Comparison of ENCODE assay signal across 8 cellular contexts in genomic region chr9:128420651-128421473, GRCh38. TPM values are rescaled to one million over a fixed set of nuclear protein-coding genes. Genes with fewer than 3 reads are reported as not detected.
DNase-seq lines count a peak whose midpoint lies in the region; TF ChIP-seq lines count a peak whose summit lies in the region.

A gene with protein sequence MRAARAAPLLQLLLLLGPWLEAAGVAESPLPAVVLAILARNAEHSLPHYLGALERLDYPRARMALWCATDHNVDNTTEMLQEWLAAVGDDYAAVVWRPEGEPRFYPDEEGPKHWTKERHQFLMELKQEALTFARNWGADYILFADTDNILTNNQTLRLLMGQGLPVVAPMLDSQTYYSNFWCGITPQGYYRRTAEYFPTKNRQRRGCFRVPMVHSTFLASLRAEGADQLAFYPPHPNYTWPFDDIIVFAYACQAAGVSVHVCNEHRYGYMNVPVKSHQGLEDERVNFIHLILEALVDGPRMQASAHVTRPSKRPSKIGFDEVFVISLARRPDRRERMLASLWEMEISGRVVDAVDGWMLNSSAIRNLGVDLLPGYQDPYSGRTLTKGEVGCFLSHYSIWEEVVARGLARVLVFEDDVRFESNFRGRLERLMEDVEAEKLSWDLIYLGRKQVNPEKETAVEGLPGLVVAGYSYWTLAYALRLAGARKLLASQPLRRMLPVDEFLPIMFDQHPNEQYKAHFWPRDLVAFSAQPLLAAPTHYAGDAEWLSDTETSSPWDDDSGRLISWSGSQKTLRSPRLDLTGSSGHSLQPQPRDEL (plus strand): TSS chr9:128420857. CDS start chr9:128420878, 21 bp downstream.

- peaks cover 11% of the 10 kb centered on the region; the same call in 1 of the 2 replicates for H3K36me3 ChIP-seq in GM23248 (ENCODE audit: low read depth)

- peaks cover 20% of the 10 kb centered on the region for H3K79me2 ChIP-seq in GM23248 (ENCODE audit: insufficient read depth)

- peak within 1 kb of the TSS; percentile 92 for H3K4me3 ChIP-seq in GM23248
- H3K4me3 ChIP-seq in LNCaP clone FGC (ENCODE audit: low read depth, low read length), result peak within 1 kb of the TSS; percentile 56

- H3K4me2 ChIP-seq in GM23248 (ENCODE audit: unreplicated experiment), result peak within 1 kb of the TSS; percentile 93

- H3F3A ChIP-seq in GM23248 (ENCODE audit: insufficient read depth), result no peaks in the 10 kb centered on the region

- H3K9ac ChIP-seq in GM23248, result peak within 1 kb of the TSS; percentile 96

- peaks cover 27% of the 10 kb centered on the region for H3K4me1 ChIP-seq in GM23248 (ENCODE audit: insufficient read depth)

- H3K9me2 ChIP-seq in GM23248 (ENCODE audit: insufficient read depth), result no peaks in the 10 kb centered on the region

- DNase-seq in GM10266 (ENCODE audit: extremely low spot score) (peak; percentile 94), GM23248 (peak; percentile 83), LNCaP clone FGC (ENCODE audit: low read depth) (no peak), lung microvascular endothelial cell (ENCODE audit: low read depth in 2 of 2) (peak; percentile 31 to 59), NCI-H1436 treated with DMSO at 0.1 percent for 48 hours (lab: John Stamatoyannopoulos, UW) (no peak)
- DNase-seq in activated CD4-positive, alpha-beta T cell treated with anti-CD3 and anti-CD28 coated beads, Interleukin-2, amount 50 U/mL, for 4 hours, result peak; percentile 25 to 28
- DNase-seq in effector CD8-positive, alpha-beta T cell (lab: John Stamatoyannopoulos, UW), result peak; percentile 39
- peak; percentile 24 to 34 for DNase-seq in stimulated activated CD8-positive, alpha-beta memory T cell treated with anti-CD3 and anti-CD28 coated beads, Interleukin-2, amount 100 ng/mL, for 1 hour (ENCODE audit: low read depth in 2 of 2)

- in situ Hi-C loops in GM23248 (cut with MboI), result no loop called here

- no peaks in the 10 kb centered on the region for H3K9me3 ChIP-seq in GM23248 (ENCODE audit: low read depth)

- H3K27ac ChIP-seq in GM23248, result peak within 1 kb of the TSS; percentile 86

- H2AFZ ChIP-seq in GM23248, result peak within 1 kb of the TSS; percentile 97

- WGBS in GM23248 (ENCODE audit: low coverage in 1 of 2, low lambda C conversion rate in 2 of 2, missing lambda C conversion rate in 2 of 2), 2 experiments, result 0 to 1% methylated on average over 46 to 49 of the region's 59 CpGs

- H4K20me1 ChIP-seq in GM23248 (ENCODE audit: insufficient read depth), result no peaks in the 10 kb centered on the region

- peaks cover 7% of the 10 kb centered on the region for H3K27me3 ChIP-seq in GM23248 (replicated peaks; ENCODE audit: insufficient read depth)

- TF ChIP-seq CTCF in GM10266 (IDR thresholded peaks at IDR 0.05; ENCODE audit: control insufficient read depth, insufficient read depth, low read depth, missing control alignments) (peak; percentile 0), LNCaP clone FGC (IDR thresholded peaks at IDR 0.05; ENCODE audit: control insufficient read depth, extremely low read depth, insufficient read depth) (no peak)

RNA-seq across cellular contexts. Expression of the gene that starts here (rescaled TPM):
- total RNA-seq in GM23248 (2014; rRNA removed; shearing (Covaris generic)), result 474 and 525 TPM in 2 replicates
- 596 and 633 TPM in 2 replicates for polyA plus RNA-seq in GM23248 (2016; fragmentation: Nextera tagmentation; extraction: Ambion mirVana)
- total RNA-seq in lung microvascular endothelial cell, result 16.1 and 19.0 TPM in 2 replicates

Comparison
In these comparisons a context has a peak if more than half of its experiments do, and no peak if none do; other contexts are left out.
1. RNA of the gene that starts here (total RNA-seq): 474 to 525 TPM in GM23248; 16.1 to 19.0 TPM in lung microvascular endothelial cell; every median in the first group is over 10 times any median in the second.
2. DNase-seq: peak in GM10266 (single experiment), GM23248 (single experiment), activated CD4-positive, alpha-beta T cell treated with anti-CD3 and anti-CD28 coated beads, Interleukin-2, amount 50 U/mL, for 4 hours (2 of 2), effector CD8-positive, alpha-beta T cell (single experiment), lung microvascular endothelial cell (2 of 2) and stimulated activated CD8-positive, alpha-beta memory T cell treated with anti-CD3 and anti-CD28 coated beads, Interleukin-2, amount 100 ng/mL, for 1 hour (2 of 2); none in LNCaP clone FGC (single experiment) and NCI-H1436 treated with DMSO at 0.1 percent for 48 hours (single experiment).